ENCODE assay signal across 1 cellular context in genomic region chr1:172916126-172916525, GRCh38.
TF ChIP-seq lines count a peak whose summit lies in the region.

No MANE protein-coding gene starts in this region.

TF ChIP-seq in IMR-90, 13 proteins besides CTCF, POLR2A, EP300 and RAD21 (continued from another document):
- TF ChIP-seq USF2 (IDR thresholded peaks at IDR 0.05; ENCODE audit: low read depth, low read length) = no peak
- TF ChIP-seq CEBPB (IDR thresholded peaks at IDR 0.05; ENCODE audit: low read depth, low read length) = no peak
- no peak for TF ChIP-seq RCOR1 (IDR thresholded peaks at IDR 0.05; ENCODE audit: insufficient replicate concordance, low read length)
- no peak for TF ChIP-seq RFX5 (IDR thresholded peaks at IDR 0.05; ENCODE audit: low read depth, low read length)
- no peak for TF ChIP-seq MXI1 (IDR thresholded peaks at IDR 0.05; ENCODE audit: borderline replicate concordance, low read depth, low read length)
- TF ChIP-seq ELK1 (IDR thresholded peaks at IDR 0.05; ENCODE audit: borderline replicate concordance, low read depth, low read length) = no peak
- no peak for TF ChIP-seq SMC3 (IDR thresholded peaks at IDR 0.05; ENCODE audit: low read depth, low read length)
- TF ChIP-seq MAFK (IDR thresholded peaks at IDR 0.05; ENCODE audit: low read depth, low read length) = no peak
- TF ChIP-seq NFE2L2 (IDR thresholded peaks at IDR 0.05; ENCODE audit: low read depth, low read length) = no peak
- no peak for TF ChIP-seq CHD1 (IDR thresholded peaks at IDR 0.05; ENCODE audit: low read depth, low read length)
- no peak for TF ChIP-seq BHLHE40 (IDR thresholded peaks at IDR 0.05; ENCODE audit: low read depth, low read length)
- TF ChIP-seq MAZ (IDR thresholded peaks at IDR 0.05; ENCODE audit: borderline replicate concordance, low read depth, low read length) = no peak
TF ChIP-seq in IMR-90: peak in this region for 0.
